In the genomic region with DNA sequence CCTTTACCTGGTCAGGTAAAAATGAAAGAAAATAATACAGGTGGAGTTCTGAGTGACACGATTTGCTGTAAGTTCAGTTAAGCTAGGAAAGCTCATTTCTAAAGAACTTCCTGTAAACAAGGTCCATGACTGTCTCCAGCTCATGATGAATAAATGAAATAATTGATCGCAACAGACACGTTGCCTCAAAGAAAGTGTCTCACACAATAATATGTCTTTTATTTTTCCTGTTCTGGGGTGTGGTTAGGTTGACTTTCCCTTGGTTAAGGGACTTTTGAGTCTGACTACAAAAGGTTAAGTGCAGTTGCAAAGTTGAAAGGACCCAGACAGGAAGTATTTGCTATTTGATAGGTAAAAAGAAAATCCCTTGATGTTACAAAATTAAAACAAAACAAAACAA, we compare ENCODE assay signal across 19 cellular contexts.
A peak's percentile ranks its signal among the peaks of the same experiment; 100 is the strongest.
DNase-seq lines count a peak whose midpoint lies in the region; ATAC-seq and TF ChIP-seq lines count a peak whose summit lies in the region.
"Had no signal": no experiment of that assay in that cellular context is flagged by ENCODE, and none has a peak within 500 bp of the region (broad histone marks: within the 10 kb centered on the region; RNA-seq: fewer than 3 reads in every experiment).

No MANE protein-coding gene starts in this region.

- CTCF ChIA-PET in OCI-LY7 (lab: Charles Lee; ENCODE audit: unreplicated experiment), result no interaction called here

- H3K79me2 ChIP-seq in OCI-LY7 (ENCODE audit: insufficient read depth, low read depth, low read length), result no peaks in the 10 kb centered on the region

- TF ChIP-seq CTCF in OCI-LY7 (conservative IDR thresholded peaks at IDR 0.05; ENCODE audit: low read length) (no peak), psoas muscle (IDR thresholded peaks at IDR 0.05) (no peak)

- H3K27ac ChIP-seq in OCI-LY7 (ENCODE audit: low read depth, low read length, poor library complexity, severe bottlenecking) (no peak overlapping the region), psoas muscle (no peak overlapping the region)
- H3K27ac ChIP-seq: right lobe of liver, RWPE1, tibial nerve had no signal

- peak; percentile 57 to 62 for ATAC-seq in activated T-cell treated with anti-CD3 and anti-CD28 coated beads, Interleukin-2, amount 50 U/mL, for 4 hours
- peak; percentile 58 for ATAC-seq in activated naive CD8-positive, alpha-beta T cell treated with anti-CD3 and anti-CD28 coated beads, Interleukin-2, amount 50 U/mL, for 24 hours
- peak; percentile 53 for ATAC-seq in stimulated activated effector memory CD8-positive, alpha-beta T cell treated with anti-CD3 and anti-CD28 coated beads, Interleukin-12 subunit alpha, Interleukin-12 subunit beta, amount 100 ng/mL, for 72 hours
- no peak for ATAC-seq in HG03571 (IDR thresholded peaks at IDR 0.05; ENCODE audit: unreplicated experiment)
- ATAC-seq in psoas muscle, result no peak
- ATAC-seq: heart right ventricle, HepG2, right lobe of liver had no signal

- H3K4me1 ChIP-seq in OCI-LY7 (ENCODE audit: insufficient read depth, low read length, poor library complexity, severe bottlenecking) (peaks cover 63% of the 10 kb centered on the region), psoas muscle (no peaks in the 10 kb centered on the region)
- H3K4me1 ChIP-seq: right lobe of liver had no signal

- no peaks in the 10 kb centered on the region for H3K36me3 Mint-ChIP-seq in activated T-cell treated with anti-CD3 and anti-CD28 coated beads, Interleukin-2, amount 50 U/mL, for 4 hours (ENCODE audit: insufficient read depth)
- H3K36me3 Mint-ChIP-seq in activated naive CD8-positive, alpha-beta T cell treated with anti-CD3 and anti-CD28 coated beads, Interleukin-2, amount 50 U/mL, for 24 hours (ENCODE audit: low read depth), result no peaks in the 10 kb centered on the region
- H3K36me3 Mint-ChIP-seq in stimulated activated effector memory CD8-positive, alpha-beta T cell treated with anti-CD3 and anti-CD28 coated beads, Interleukin-12 subunit alpha, Interleukin-12 subunit beta, amount 100 ng/mL, for 72 hours, result no peaks in the 10 kb centered on the region

- WGBS in psoas muscle, 3 donors, result 80 to 86% (median 81%) methylated on average over 3 of the region's 3 CpGs

- intact Hi-C loops in OCI-LY7 (cut with micrococcal nuclease; ENCODE audit: unreplicated experiment) (no loop called here), psoas muscle (cut with DNase I) (no loop called here)

- POLR2A ChIA-PET in OCI-LY7 (lab: Charles Lee), result interaction anchor here (0.6 to 1.8 kb wide), 7 partner anchors 9 to 308 kb away, joined by 3 to 6 read pairs (median 4); no protein-coding TSS in a partner anchor

- no peaks in the 10 kb centered on the region for H3K27me3 ChIP-seq in psoas muscle (ENCODE audit: insufficient read depth in 3 of 3, low read length in 2 of 3)
- H3K27me3 ChIP-seq: right lobe of liver, tibial nerve had no signal

- H3K4me2 ChIP-seq in OCI-LY7 (ENCODE audit: low read length), result no peak overlapping the region

- peak overlapping the region; percentile 37 for H2AFZ ChIP-seq in OCI-LY7 (ENCODE audit: low read length)

- H3K27me3 Mint-ChIP-seq in activated T-cell treated with anti-CD3 and anti-CD28 coated beads, Interleukin-2, amount 50 U/mL, for 4 hours (ENCODE audit: low read depth), result no peaks in the 10 kb centered on the region
- H3K27me3 Mint-ChIP-seq in activated naive CD8-positive, alpha-beta T cell treated with anti-CD3 and anti-CD28 coated beads, Interleukin-2, amount 50 U/mL, for 24 hours, result no peaks in the 10 kb centered on the region

- no TSS peak for BruUV-seq in OCI-LY7 (replicated peaks; lab: Mats Ljungman, UMichigan)

- DNase-seq in activated T-cell treated with anti-CD3 and anti-CD28 coated beads, Interleukin-2, amount 50 U/mL, for 4 hours, result no peak
- DNase-seq in activated T-cell treated with anti-CD3 and anti-CD28 coated beads, Interleukin-2, amount 50 U/mL, for 1 hour, result no peak
- no peak for DNase-seq in OCI-LY7 (ENCODE audit: low spot score)
- no peak for DNase-seq in activated naive CD8-positive, alpha-beta T cell treated with anti-CD3 and anti-CD28 coated beads, Interleukin-2, amount 50 U/mL, for 24 hours
- no peak for DNase-seq in stimulated activated effector memory CD8-positive, alpha-beta T cell treated with anti-CD3 and anti-CD28 coated beads, Interleukin-12 subunit alpha, Interleukin-12 subunit beta, amount 100 ng/mL, for 72 hours (ENCODE audit: low spot score in 2 of 2)
- DNase-seq in NCI-H82 treated with DMSO at 0.1 percent for 48 hours (lab: John Stamatoyannopoulos, UW; ENCODE audit: unreplicated experiment), result no peak
- no peak for DNase-seq in psoas muscle
- DNase-seq: ACHN; DMS79 treated with DMSO at 0.1 percent for 48 hours; heart right ventricle; immature natural killer cell; NCI-H226; NK-92 treated with Interleukin-12 subunit alpha and Interleukin-12 subunit beta, amount 100 ng/mL, for 24 hours; right lobe of liver had no signal

- H3K4me3 Mint-ChIP-seq in activated T-cell treated with anti-CD3 and anti-CD28 coated beads, Interleukin-2, amount 50 U/mL, for 4 hours, result peak overlapping the region; percentile 27
- no peak overlapping the region for H3K4me3 Mint-ChIP-seq in activated naive CD8-positive, alpha-beta T cell treated with anti-CD3 and anti-CD28 coated beads, Interleukin-2, amount 50 U/mL, for 24 hours
- no peak overlapping the region for H3K4me3 Mint-ChIP-seq in stimulated activated effector memory CD8-positive, alpha-beta T cell treated with anti-CD3 and anti-CD28 coated beads, Interleukin-12 subunit alpha, Interleukin-12 subunit beta, amount 100 ng/mL, for 72 hours
- H3K4me3 Mint-ChIP-seq: CD14-positive monocyte, immature natural killer cell had no signal

- H3K9me2 ChIP-seq in OCI-LY7 (ENCODE audit: insufficient read depth, low read length), result no peaks in the 10 kb centered on the region

- H3K9me3 Mint-ChIP-seq in activated T-cell treated with anti-CD3 and anti-CD28 coated beads, Interleukin-2, amount 50 U/mL, for 4 hours, result peaks cover 7% of the 10 kb centered on the region
- H3K9me3 Mint-ChIP-seq in activated naive CD8-positive, alpha-beta T cell treated with anti-CD3 and anti-CD28 coated beads, Interleukin-2, amount 50 U/mL, for 24 hours, result peaks cover 8% of the 10 kb centered on the region
- no peaks in the 10 kb centered on the region for H3K9me3 Mint-ChIP-seq in stimulated activated effector memory CD8-positive, alpha-beta T cell treated with anti-CD3 and anti-CD28 coated beads, Interleukin-12 subunit alpha, Interleukin-12 subunit beta, amount 100 ng/mL, for 72 hours
- H3K9me3 Mint-ChIP-seq: immature natural killer cell had no signal

- no peak overlapping the region for H3K4me3 ChIP-seq in OCI-LY7 (ENCODE audit: low read depth, low read length, poor library complexity, severe bottlenecking)
- H3K4me3 ChIP-seq in psoas muscle, result no peak overlapping the region
- H3K4me3 ChIP-seq: heart right ventricle, right lobe of liver, tibial nerve had no signal

- H3K4me1 Mint-ChIP-seq in activated T-cell treated with anti-CD3 and anti-CD28 coated beads, Interleukin-2, amount 50 U/mL, for 4 hours (ENCODE audit: low read depth), result peaks cover 33% of the 10 kb centered on the region
- H3K4me1 Mint-ChIP-seq in activated naive CD8-positive, alpha-beta T cell treated with anti-CD3 and anti-CD28 coated beads, Interleukin-2, amount 50 U/mL, for 24 hours, result peaks cover 30% of the 10 kb centered on the region
- peaks cover 19% of the 10 kb centered on the region for H3K4me1 Mint-ChIP-seq in stimulated activated effector memory CD8-positive, alpha-beta T cell treated with anti-CD3 and anti-CD28 coated beads, Interleukin-12 subunit alpha, Interleukin-12 subunit beta, amount 100 ng/mL, for 72 hours

- no peak overlapping the region for H3K27ac Mint-ChIP-seq in activated naive CD8-positive, alpha-beta T cell treated with anti-CD3 and anti-CD28 coated beads, Interleukin-2, amount 50 U/mL, for 24 hours
- H3K27ac Mint-ChIP-seq in stimulated activated effector memory CD8-positive, alpha-beta T cell treated with anti-CD3 and anti-CD28 coated beads, Interleukin-12 subunit alpha, Interleukin-12 subunit beta, amount 100 ng/mL, for 72 hours, result no peak overlapping the region
- H3K27ac Mint-ChIP-seq: immature natural killer cell had no signal

- no peaks in the 10 kb centered on the region; the same call in 1 of the 2 replicates for H3K36me3 ChIP-seq in OCI-LY7 (ENCODE audit: insufficient read depth, low read length)
- H3K36me3 ChIP-seq in psoas muscle (ENCODE audit: insufficient read depth in 1 of 2, low read depth in 1 of 2), result no peaks in the 10 kb centered on the region
- H3K36me3 ChIP-seq: heart right ventricle, right lobe of liver, tibial nerve had no signal

- H4K20me1 ChIP-seq in OCI-LY7 (ENCODE audit: insufficient read depth, low read length), result no peaks in the 10 kb centered on the region

- H3K9me3 ChIP-seq in OCI-LY7 (ENCODE audit: low read length), result no peaks in the 10 kb centered on the region
- H3K9me3 ChIP-seq in psoas muscle, result no peaks in the 10 kb centered on the region
- H3K9me3 ChIP-seq: heart right ventricle, right lobe of liver, tibial nerve had no signal

Comparison
In these comparisons a context has a peak if more than half of its experiments do, and no peak if none do; other contexts are left out.
1. ATAC-seq: peak in activated T-cell treated with anti-CD3 and anti-CD28 coated beads, Interleukin-2, amount 50 U/mL, for 4 hours (2 of 2), activated naive CD8-positive, alpha-beta T cell treated with anti-CD3 and anti-CD28 coated beads, Interleukin-2, amount 50 U/mL, for 24 hours (single experiment) and stimulated activated effector memory CD8-positive, alpha-beta T cell treated with anti-CD3 and anti-CD28 coated beads, Interleukin-12 subunit alpha, Interleukin-12 subunit beta, amount 100 ng/mL, for 72 hours (single experiment); none in HG03571 (single experiment) and psoas muscle (0 of 4).